ENCODE assay signal across 13 cellular contexts in genomic region chr5:148268556-148268955, GRCh38. TPM values are rescaled to one million over a fixed set of nuclear protein-coding genes. Genes with fewer than 3 reads are reported as not detected.
DNase-seq lines count a peak whose midpoint lies in the region; ATAC-seq and TF ChIP-seq lines count a peak whose summit lies in the region.
"Had no signal": no experiment of that assay in that cellular context is flagged by ENCODE, and none has a peak within 500 bp of the region (broad histone marks: within the 10 kb centered on the region; RNA-seq: fewer than 3 reads in every experiment).

Gene SPINK13, plus strand, starts transcription at chr5:148268794. Its CDS starts 1,279 bp downstream, at chr5:148270073.

- peak within 1 kb of the TSS; percentile 54 for H2AFZ ChIP-seq in mammary epithelial cell (ENCODE audit: low read depth, low read length)

- no peaks in the 10 kb centered on the region for H3K36me3 Mint-ChIP-seq in progenitor cell of endocrine pancreas (ENCODE audit: insufficient read depth)
- H3K36me3 Mint-ChIP-seq in CD4-positive, alpha-beta memory T cell, result no peaks in the 10 kb centered on the region
- H3K36me3 Mint-ChIP-seq: CD14-positive monocyte had no signal

- no peak within 1 kb of the TSS for H3K9ac ChIP-seq in mammary epithelial cell (ENCODE audit: insufficient read depth, low read length)

- POLR2A ChIA-PET in CD4-positive, alpha-beta memory T cell (lab: Charles Lee; ENCODE audit: partially characterized antibody), result no interaction called here

- H3K4me1 Mint-ChIP-seq in progenitor cell of endocrine pancreas (ENCODE audit: low read depth), result peaks cover 13% of the 10 kb centered on the region
- no peaks in the 10 kb centered on the region for H3K4me1 Mint-ChIP-seq in CD4-positive, alpha-beta memory T cell
- H3K4me1 Mint-ChIP-seq: CD14-positive monocyte had no signal

- DNase-seq in Caki2 (ENCODE audit: low read depth), result peak; percentile 63
- peak; percentile 77 for DNase-seq in HT1080 (ENCODE audit: low read depth)
- peak; percentile 69 for DNase-seq in mammary epithelial cell
- peak; percentile 89 for DNase-seq in kidney tubule cell (ENCODE audit: low spot score)
- no peak for DNase-seq in progenitor cell of endocrine pancreas (ENCODE audit: low spot score, unreplicated experiment)
- no peak for DNase-seq in CD4-positive, alpha-beta memory T cell
- DNase-seq: activated T-cell treated with anti-CD3 and anti-CD28 coated beads, Interleukin-2, amount 50 U/mL, for 24 hours; colonic mucosa; NCI-H1092 treated with DMSO at 0.1 percent for 48 hours had no signal

- H3K4me1 ChIP-seq in mammary epithelial cell (ENCODE audit: insufficient read depth, low read length), result peaks cover 9% of the 10 kb centered on the region
- H3K4me1 ChIP-seq in CD4-positive, alpha-beta memory T cell (ENCODE audit: insufficient read depth, low read length), result no peaks in the 10 kb centered on the region
- H3K4me1 ChIP-seq: colonic mucosa had no signal

- H3K27me3 ChIP-seq in mammary epithelial cell (ENCODE audit: insufficient read depth, low read length), result no peaks in the 10 kb centered on the region
- H3K27me3 ChIP-seq in CD4-positive, alpha-beta memory T cell (ENCODE audit: insufficient read depth, low read length), result no peaks in the 10 kb centered on the region
- H3K27me3 ChIP-seq: colonic mucosa had no signal

- intact Hi-C loops in mammary epithelial cell (cut with micrococcal nuclease), result no loop called here
- intact Hi-C loops in CD4-positive, alpha-beta memory T cell (cut with micrococcal nuclease), result no loop called here

- no TSS peak for BruUV-seq in mammary epithelial cell (replicated peaks; lab: Mats Ljungman, UMichigan)

- peaks cover 8% of the 10 kb centered on the region for H3K9me3 Mint-ChIP-seq in progenitor cell of endocrine pancreas (ENCODE audit: low read depth)
- peaks cover 0 to 10% (median 4%) of the 10 kb centered on the region in 8 donors for H3K9me3 Mint-ChIP-seq in CD4-positive, alpha-beta memory T cell

- no peaks in the 10 kb centered on the region for H3K9me3 ChIP-seq in mammary epithelial cell (replicated peaks; ENCODE audit: insufficient read depth, low read length)
- no peaks in the 10 kb centered on the region for H3K9me3 ChIP-seq in CD4-positive, alpha-beta memory T cell (ENCODE audit: control insufficient read depth in 1 of 2, low read length in 2 of 2)
- H3K9me3 ChIP-seq: colonic mucosa had no signal

- dilution Hi-C loops in mammary epithelial cell (cut with HindIII; ENCODE audit: low sequenced_read_pairs), result no loop called here

- no peak for ATAC-seq in GM21447 (IDR thresholded peaks at IDR 0.05; ENCODE audit: unreplicated experiment)
- ATAC-seq in GM21515 (IDR thresholded peaks at IDR 0.05; ENCODE audit: unreplicated experiment), result no peak

- H3K4me2 ChIP-seq in mammary epithelial cell (ENCODE audit: insufficient read depth, low read depth, low read length), result no peak within 1 kb of the TSS

- H3K4me3 Mint-ChIP-seq in progenitor cell of endocrine pancreas (ENCODE audit: low read depth), result no peak within 1 kb of the TSS
- no peak within 1 kb of the TSS for H3K4me3 Mint-ChIP-seq in CD4-positive, alpha-beta memory T cell
- H3K4me3 Mint-ChIP-seq: activated T-cell treated with anti-CD3 and anti-CD28 coated beads, Interleukin-2, amount 50 U/mL, for 24 hours; CD14-positive monocyte had no signal

- no peaks in the 10 kb centered on the region for H3K27me3 Mint-ChIP-seq in progenitor cell of endocrine pancreas
- H3K27me3 Mint-ChIP-seq in CD4-positive, alpha-beta memory T cell, result no peaks in the 10 kb centered on the region

- no peaks in the 10 kb centered on the region for H3K79me2 ChIP-seq in mammary epithelial cell (ENCODE audit: insufficient read depth, low read length)

- H3K4me3 ChIP-seq in mammary epithelial cell (replicated peaks in 1 of 3; ENCODE audit: insufficient read depth in 1 of 3, low read depth in 2 of 3, low read length in 3 of 3), result no peak within 1 kb of the TSS
- no peak within 1 kb of the TSS for H3K4me3 ChIP-seq in CD4-positive, alpha-beta memory T cell (ENCODE audit: low read length in 2 of 2)
- H3K4me3 ChIP-seq: colonic mucosa had no signal

- in situ Hi-C loops in Caki2 (cut with HindIII; ENCODE audit: low pct_unique_long_range_greater_than_20kb, low sequenced_read_pairs) (no loop called here), mammary epithelial cell (cut with MboI; ENCODE audit: low sequenced_read_pairs in 2 of 2) (no loop called here)

- H4K20me1 ChIP-seq in mammary epithelial cell (ENCODE audit: insufficient read depth, low read length), result no peaks in the 10 kb centered on the region

- no peak within 1 kb of the TSS for H3K27ac Mint-ChIP-seq in progenitor cell of endocrine pancreas
- H3K27ac Mint-ChIP-seq in CD4-positive, alpha-beta memory T cell, result no peak within 1 kb of the TSS
- H3K27ac Mint-ChIP-seq: activated T-cell treated with anti-CD3 and anti-CD28 coated beads, Interleukin-2, amount 50 U/mL, for 24 hours had no signal

- 25% methylated on average over 4 of the region's 4 CpGs for WGBS in mammary epithelial cell (ENCODE audit: low coverage, missing lambda C conversion rate)

- CTCF ChIA-PET in mammary epithelial cell (lab: Charles Lee; ENCODE audit: low non-redundant PET), result interaction anchor here (0.7 kb wide), 1 partner anchor 83 kb away, joined by 3 read pairs; no protein-coding TSS in a partner anchor
- CTCF ChIA-PET in CD4-positive, alpha-beta memory T cell (lab: Charles Lee; ENCODE audit: partially characterized antibody), result no interaction called here

- H3K27ac ChIP-seq in mammary epithelial cell (ENCODE audit: insufficient read depth, low read depth, low read length), result no peak within 1 kb of the TSS
- H3K27ac ChIP-seq in CD4-positive, alpha-beta memory T cell (ENCODE audit: low read depth, low read length), result no peak within 1 kb of the TSS
- H3K27ac ChIP-seq: colonic mucosa had no signal

- TF ChIP-seq CTCF in mammary epithelial cell (conservative IDR thresholded peaks at IDR 0.05 in 1 of 2, IDR thresholded peaks at IDR 0.05 in 1 of 2; ENCODE audit: extremely low read depth in 1 of 2, insufficient read depth in 1 of 2, low read depth in 1 of 2, low read length in 2 of 2) (no peak), progenitor cell of endocrine pancreas (IDR thresholded peaks at IDR 0.05; ENCODE audit: unreplicated experiment) (no peak)

- no peaks in the 10 kb centered on the region for H3K36me3 ChIP-seq in mammary epithelial cell (ENCODE audit: insufficient read depth, low read length)
- no peaks in the 10 kb centered on the region for H3K36me3 ChIP-seq in CD4-positive, alpha-beta memory T cell (ENCODE audit: insufficient read depth, low read length)
- H3K36me3 ChIP-seq: colonic mucosa had no signal

RNA-seq across cellular contexts. Expression of gene SPINK13, which starts in this region (rescaled TPM):
- 0.14 and 1.3 TPM in 2 replicates for total RNA-seq in Caki2 (2014; rRNA removed; shearing (Covaris generic); ENCODE audit: low replicate concordance)
- 0.30 TPM in 1 of 2 replicates, not detected in the other for total RNA-seq in HT1080 (2014; rRNA removed; shearing (Covaris generic))
- polyA plus RNA-seq in HT1080 (2015; cell fraction: cytosol; rRNA removed), result not detected in 2 replicates
- not detected in 2 replicates for polyA plus RNA-seq in HT1080 (2015; cell fraction: nucleus; rRNA removed)
- total RNA-seq in mammary epithelial cell (not detected), progenitor cell of endocrine pancreas (not detected in 2 replicates)
- polyA plus RNA-seq in mammary epithelial cell, result not detected
- polyA minus RNA-seq in mammary epithelial cell, result not detected
- not detected for total RNA-seq in CD4-positive, alpha-beta memory T cell
- polyA plus RNA-seq in CD4-positive, alpha-beta memory T cell, result not detected
- total RNA-seq: osteocyte had no signal
- polyA plus RNA-seq: CD14-positive monocyte had no signal

Comparison
In these comparisons a context has a peak if more than half of its experiments do, and no peak if none do; other contexts are left out.
1. Peak in DNase-seq in HT1080; RNA of the gene not detected or under 1 TPM.
2. Peak in DNase-seq in mammary epithelial cell; RNA of the gene not detected or under 1 TPM.
3. DNase-seq: peak in Caki2 (single experiment) and kidney tubule cell (single experiment); none in progenitor cell of endocrine pancreas (single experiment) and CD4-positive, alpha-beta memory T cell (0 of 5).